ENCODE assay signal across 26 cellular contexts in the genomic region with DNA sequence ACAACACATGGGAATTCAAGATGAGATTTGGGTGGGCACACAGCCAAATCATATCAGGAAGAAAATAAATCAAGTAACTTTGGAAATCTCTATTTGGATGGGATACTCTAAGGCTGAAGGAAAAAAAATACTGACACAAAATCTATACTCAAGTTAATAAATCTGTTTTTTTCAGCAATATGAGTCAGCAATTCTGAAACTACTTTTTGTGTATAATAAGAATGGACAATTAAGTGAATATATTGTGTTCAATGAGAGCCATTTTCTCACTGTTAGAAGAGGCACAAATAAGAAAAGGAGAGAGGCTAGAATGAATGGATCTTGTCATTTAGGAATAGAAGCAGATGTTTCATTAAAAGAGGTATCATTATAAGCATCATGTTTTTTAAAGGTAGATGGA.
"Had no signal": no experiment of that assay in that cellular context is flagged by ENCODE, and none has a peak within 500 bp of the region (broad histone marks: within the 10 kb centered on the region; RNA-seq: fewer than 3 reads in every experiment).

No MANE protein-coding gene starts in this region.

- H3K27ac ChIP-seq: epithelial cell of prostate, esophagus squamous epithelium, gastrocnemius medialis, heart right ventricle, left lung, lower lobe of right lung had no signal

- H3K4me1 ChIP-seq: esophagus squamous epithelium, gastrocnemius medialis, heart right ventricle, left lung, lower lobe of right lung had no signal

- H3K27me3 ChIP-seq: esophagus squamous epithelium, gastrocnemius medialis, left lung had no signal

- DNase-seq: cortex of kidney; effector CD8-positive, alpha-beta T cell; effector memory CD8-positive, alpha-beta T cell; endodermal cell; erythroblast; esophagus squamous epithelium; foreskin fibroblast; foreskin melanocyte; gastrocnemius medialis; glutamatergic neuron; head of caudate nucleus; heart right ventricle; hippocampal formation; left cardiac atrium; left lung; left ventricle myocardium superior; lower lobe of right lung; mesenchymal stem cell; mucosa of descending colon; naive B cell; naive thymus-derived CD8-positive, alpha-beta T cell had no signal

- H3K9me3 ChIP-seq: esophagus squamous epithelium, gastrocnemius medialis, heart right ventricle, left lung, lower lobe of right lung, mucosa of descending colon had no signal

- FAIRE-seq: endometrium, islet of Langerhans, keratinocyte had no signal

- H3K36me3 ChIP-seq: esophagus squamous epithelium, gastrocnemius medialis, heart right ventricle, left lung, lower lobe of right lung had no signal

- ATAC-seq: effector memory CD8-positive, alpha-beta T cell; esophagus mucosa; gastrocnemius medialis; heart right ventricle; left cardiac atrium; left lung; left ventricle myocardium superior; lower lobe of right lung; mucosa of descending colon; naive thymus-derived CD8-positive, alpha-beta T cell had no signal

- H3K4me3 ChIP-seq: esophagus squamous epithelium, gastrocnemius medialis, heart right ventricle, left lung, lower lobe of right lung, mucosa of descending colon had no signal
